8 cellular contexts compared by ENCODE assay signal in genomic region chr17:64448665-64449512, GRCh38. TPM values are rescaled to one million over a fixed set of nuclear protein-coding genes. Genes with fewer than 3 reads are reported as not detected.
DNase-seq lines count a peak whose midpoint lies in the region; ATAC-seq and TF ChIP-seq lines count a peak whose summit lies in the region.

A gene with protein sequence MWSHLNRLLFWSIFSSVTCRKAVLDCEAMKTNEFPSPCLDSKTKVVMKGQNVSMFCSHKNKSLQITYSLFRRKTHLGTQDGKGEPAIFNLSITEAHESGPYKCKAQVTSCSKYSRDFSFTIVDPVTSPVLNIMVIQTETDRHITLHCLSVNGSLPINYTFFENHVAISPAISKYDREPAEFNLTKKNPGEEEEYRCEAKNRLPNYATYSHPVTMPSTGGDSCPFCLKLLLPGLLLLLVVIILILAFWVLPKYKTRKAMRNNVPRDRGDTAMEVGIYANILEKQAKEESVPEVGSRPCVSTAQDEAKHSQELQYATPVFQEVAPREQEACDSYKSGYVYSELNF (plus strand): TSS chr17:64449115. CDS start chr17:64449169, 54 bp downstream.

- no peaks in the 10 kb centered on the region for H3K4me1 ChIP-seq in Peyer's patch

- no peaks in the 10 kb centered on the region for H3K9me3 ChIP-seq in Peyer's patch

- H3K27me3 ChIP-seq in Peyer's patch (no peaks in the 10 kb centered on the region), H7 (ENCODE audit: control insufficient read depth, insufficient read depth, low read length) (no peaks in the 10 kb centered on the region)

- peak within 1 kb of the TSS in 1 of 4 donors; percentile 6 for H3K4me3 ChIP-seq in Peyer's patch
- H3K4me3 ChIP-seq in H7 (ENCODE audit: insufficient read depth, low read depth, low read length), result no peak within 1 kb of the TSS

- no peak within 1 kb of the TSS for H3K4me3 Mint-ChIP-seq in activated CD4-positive, alpha-beta memory T cell treated with anti-CD3 and anti-CD28 coated beads, Interleukin-2, amount 10 ng/mL, durations not matched to agents 7 days and 5 days
- H3K4me3 Mint-ChIP-seq in activated CD4-positive, alpha-beta memory T cell treated with anti-CD3 and anti-CD28 coated beads for 36 hours, result no peak within 1 kb of the TSS

- H3K4me1 Mint-ChIP-seq in activated CD4-positive, alpha-beta memory T cell treated with anti-CD3 and anti-CD28 coated beads, Interleukin-2, amount 10 ng/mL, durations not matched to agents 7 days and 5 days, result peaks cover 22% of the 10 kb centered on the region
- H3K4me1 Mint-ChIP-seq in activated CD4-positive, alpha-beta memory T cell treated with anti-CD3 and anti-CD28 coated beads for 36 hours (ENCODE audit: low read depth), result peaks cover 7% of the 10 kb centered on the region

- no peaks in the 10 kb centered on the region for H3K36me3 Mint-ChIP-seq in activated CD4-positive, alpha-beta memory T cell treated with anti-CD3 and anti-CD28 coated beads, Interleukin-2, amount 10 ng/mL, durations not matched to agents 7 days and 5 days (ENCODE audit: low read depth)
- no peaks in the 10 kb centered on the region for H3K36me3 Mint-ChIP-seq in activated CD4-positive, alpha-beta memory T cell treated with anti-CD3 and anti-CD28 coated beads for 36 hours

- peak within 1 kb of the TSS; percentile 20 to 63 (median 60) for H3K27ac ChIP-seq in Peyer's patch
- peak within 1 kb of the TSS; percentile 28 for H3K27ac ChIP-seq in epithelial cell of prostate

- ATAC-seq in omental fat pad (ENCODE audit: low FRiP score), result peak; percentile 91
- no peak for ATAC-seq in activated CD4-positive, CD25-positive, alpha-beta regulatory T cell treated with anti-CD3 and anti-CD28 coated beads, Interleukin-2, amount 50 U/mL, for 24 hours

- H3K27me3 Mint-ChIP-seq in activated CD4-positive, alpha-beta memory T cell treated with anti-CD3 and anti-CD28 coated beads, Interleukin-2, amount 10 ng/mL, durations not matched to agents 7 days and 5 days, result no peaks in the 10 kb centered on the region
- H3K27me3 Mint-ChIP-seq in activated CD4-positive, alpha-beta memory T cell treated with anti-CD3 and anti-CD28 coated beads for 36 hours, result no peaks in the 10 kb centered on the region

- CTCF ChIA-PET in activated CD4-positive, alpha-beta memory T cell treated with anti-CD3 and anti-CD28 coated beads, Interleukin-2, amount 10 ng/mL, durations not matched to agents 7 days and 5 days (lab: Charles Lee), result interaction anchor here (0.8 to 1.3 kb wide), 3 partner anchors 11 to 41 kb away, joined by 3 to 6 read pairs (median 3); no protein-coding TSS in a partner anchor
- CTCF ChIA-PET in activated CD4-positive, alpha-beta memory T cell treated with anti-CD3 and anti-CD28 coated beads for 36 hours (lab: Charles Lee), result interaction anchor here (0.6 to 1.1 kb wide), 2 partner anchors 11 to 29 kb away, joined by 3 to 5 read pairs; no protein-coding TSS in a partner anchor

- DNase-seq in activated CD4-positive, alpha-beta memory T cell treated with anti-CD3 and anti-CD28 coated beads, Interleukin-2, amount 10 ng/mL, durations not matched to agents 7 days and 5 days, result no peak
- no peak for DNase-seq in activated CD4-positive, alpha-beta memory T cell treated with anti-CD3 and anti-CD28 coated beads for 36 hours
- DNase-seq in Peyer's patch (peak in 2 of 3 donors; percentile 38 to 63), epithelial cell of prostate (ENCODE audit: low read depth, low spot score) (no peak), omental fat pad (ENCODE audit: low spot score) (no peak), H7 (no peak), GOT3 (lab: John Stamatoyannopoulos, UW) (no peak)

- TF ChIP-seq CTCF in Peyer's patch (IDR thresholded peaks at IDR 0.05) (no peak), omental fat pad (IDR thresholded peaks at IDR 0.05) (no peak)

- H3K36me3 ChIP-seq in Peyer's patch (no peaks in the 10 kb centered on the region), H7 (replicated peaks; ENCODE audit: control insufficient read depth, insufficient read depth, low read length) (no peaks in the 10 kb centered on the region)

- no peak for TF ChIP-seq POLR2A in Peyer's patch (IDR thresholded peaks at IDR 0.05)

- POLR2A ChIA-PET in activated CD4-positive, alpha-beta memory T cell treated with anti-CD3 and anti-CD28 coated beads, Interleukin-2, amount 10 ng/mL, durations not matched to agents 7 days and 5 days (lab: Charles Lee), result interaction anchor here (0.7 to 1.2 kb wide), 2 partner anchors 8 to 174 kb away, joined by 4 read pairs; no protein-coding TSS in a partner anchor
- POLR2A ChIA-PET in activated CD4-positive, alpha-beta memory T cell treated with anti-CD3 and anti-CD28 coated beads for 36 hours (lab: Charles Lee), result no interaction called here

- H3K27ac Mint-ChIP-seq in activated CD4-positive, alpha-beta memory T cell treated with anti-CD3 and anti-CD28 coated beads, Interleukin-2, amount 10 ng/mL, durations not matched to agents 7 days and 5 days, result peak within 1 kb of the TSS; percentile 37
- no peak within 1 kb of the TSS for H3K27ac Mint-ChIP-seq in activated CD4-positive, alpha-beta memory T cell treated with anti-CD3 and anti-CD28 coated beads for 36 hours

- intact Hi-C loops in activated CD4-positive, alpha-beta memory T cell treated with anti-CD3 and anti-CD28 coated beads for 36 hours (cut with micrococcal nuclease), result no loop called here

- H3K9me3 Mint-ChIP-seq in activated CD4-positive, alpha-beta memory T cell treated with anti-CD3 and anti-CD28 coated beads, Interleukin-2, amount 10 ng/mL, durations not matched to agents 7 days and 5 days, result no peaks in the 10 kb centered on the region
- no peaks in the 10 kb centered on the region for H3K9me3 Mint-ChIP-seq in activated CD4-positive, alpha-beta memory T cell treated with anti-CD3 and anti-CD28 coated beads for 36 hours

RNA-seq across cellular contexts. Expression of the gene that starts here (rescaled TPM):
- under 1 TPM; 0.35 to 0.80 TPM for total RNA-seq in activated CD4-positive, alpha-beta memory T cell treated with anti-CD3 and anti-CD28 coated beads, Interleukin-2, amount 10 ng/mL, durations not matched to agents 7 days and 5 days
- total RNA-seq in activated CD4-positive, alpha-beta memory T cell treated with anti-CD3 and anti-CD28 coated beads for 36 hours, result not detected
- total RNA-seq in Peyer's patch (10 to 100 TPM in 1 of 4 donors, 1 to 10 TPM in 2, not detected in 1; 3.3 to 10.7 (median 5.6) TPM), omental fat pad (10 to 100 TPM in 3 of 4 donors, 1 to 10 TPM in 1; 7.1 to 25.1 (median 18.2) TPM)
- total RNA-seq in H7 (2014; rRNA removed; shearing (Covaris generic)), result 0.70 and 1.5 TPM in 2 replicates

Comparison
In these comparisons a context has a peak if more than half of its experiments do, and no peak if none do; other contexts are left out.
1. DNase-seq: peak in Peyer's patch (2 of 3); none in activated CD4-positive, alpha-beta memory T cell treated with anti-CD3 and anti-CD28 coated beads, Interleukin-2, amount 10 ng/mL, durations not matched to agents 7 days and 5 days (single experiment), activated CD4-positive, alpha-beta memory T cell treated with anti-CD3 and anti-CD28 coated beads for 36 hours (single experiment), epithelial cell of prostate (single experiment), omental fat pad (single experiment), H7 (single experiment) and GOT3 (single experiment).